Comparison of ENCODE assay signal across 1 cellular context in the genomic region with DNA sequence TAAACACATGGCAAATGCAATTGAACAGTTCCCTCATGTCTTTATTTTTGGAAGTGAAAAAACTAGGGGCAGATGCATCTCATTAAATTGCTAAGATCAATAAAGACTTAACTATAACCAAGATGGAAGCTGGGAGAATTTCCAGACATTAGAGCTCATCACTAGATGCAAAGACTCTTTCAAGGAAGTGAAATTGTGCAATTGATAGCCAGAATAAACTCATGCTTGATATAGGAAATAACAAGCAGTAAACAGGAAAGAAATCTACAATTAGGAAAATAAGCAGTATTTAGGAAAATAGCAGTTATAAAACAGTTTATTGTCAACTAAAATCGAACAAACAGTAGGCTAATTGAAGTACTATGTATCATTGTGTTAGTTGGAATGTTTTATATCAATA.
TF ChIP-seq lines count a peak whose summit lies in the region.

No MANE protein-coding gene starts in this region.

TF ChIP-seq in IMR-90, 13 proteins besides CTCF, POLR2A, EP300 and RAD21:
- TF ChIP-seq, protein P1, sequence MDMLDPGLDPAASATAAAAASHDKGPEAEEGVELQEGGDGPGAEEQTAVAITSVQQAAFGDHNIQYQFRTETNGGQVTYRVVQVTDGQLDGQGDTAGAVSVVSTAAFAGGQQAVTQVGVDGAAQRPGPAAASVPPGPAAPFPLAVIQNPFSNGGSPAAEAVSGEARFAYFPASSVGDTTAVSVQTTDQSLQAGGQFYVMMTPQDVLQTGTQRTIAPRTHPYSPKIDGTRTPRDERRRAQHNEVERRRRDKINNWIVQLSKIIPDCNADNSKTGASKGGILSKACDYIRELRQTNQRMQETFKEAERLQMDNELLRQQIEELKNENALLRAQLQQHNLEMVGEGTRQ (IDR thresholded peaks at IDR 0.05; ENCODE audit: low read depth, low read length): no peak
- TF ChIP-seq RCOR1 (IDR thresholded peaks at IDR 0.05; ENCODE audit: insufficient replicate concordance, low read length) (no peak), BHLHE40 (IDR thresholded peaks at IDR 0.05; ENCODE audit: low read depth, low read length) (no peak), FOS (IDR thresholded peaks at IDR 0.05; ENCODE audit: low read depth, low read length) (no peak), CEBPB (IDR thresholded peaks at IDR 0.05; ENCODE audit: low read depth, low read length) (0 out of 2 replicates have a peak, but pooled peaks have one; percentile 15), MAZ (IDR thresholded peaks at IDR 0.05; ENCODE audit: borderline replicate concordance, low read depth, low read length) (no peak), NFE2L2 (IDR thresholded peaks at IDR 0.05; ENCODE audit: low read depth, low read length) (no peak)
- TF ChIP-seq, protein P2, sequence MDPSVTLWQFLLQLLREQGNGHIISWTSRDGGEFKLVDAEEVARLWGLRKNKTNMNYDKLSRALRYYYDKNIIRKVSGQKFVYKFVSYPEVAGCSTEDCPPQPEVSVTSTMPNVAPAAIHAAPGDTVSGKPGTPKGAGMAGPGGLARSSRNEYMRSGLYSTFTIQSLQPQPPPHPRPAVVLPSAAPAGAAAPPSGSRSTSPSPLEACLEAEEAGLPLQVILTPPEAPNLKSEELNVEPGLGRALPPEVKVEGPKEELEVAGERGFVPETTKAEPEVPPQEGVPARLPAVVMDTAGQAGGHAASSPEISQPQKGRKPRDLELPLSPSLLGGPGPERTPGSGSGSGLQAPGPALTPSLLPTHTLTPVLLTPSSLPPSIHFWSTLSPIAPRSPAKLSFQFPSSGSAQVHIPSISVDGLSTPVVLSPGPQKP (IDR thresholded peaks at IDR 0.05; ENCODE audit: borderline replicate concordance, low read depth, low read length): no peak
